Comparison of ENCODE assay signal across 32 cellular contexts in genomic region chrX:130190801-130191200, GRCh38. TPM values are rescaled to one million over a fixed set of nuclear protein-coding genes. Genes with fewer than 3 reads are reported as not detected.
A peak's percentile ranks its signal among the peaks of the same experiment; 100 is the strongest.
DNase-seq lines count a peak whose midpoint lies in the region; ATAC-seq and TF ChIP-seq lines count a peak whose summit lies in the region.
"Had no signal": no experiment of that assay in that cellular context is flagged by ENCODE, and none has a peak within 500 bp of the region (broad histone marks: within the 10 kb centered on the region; RNA-seq: fewer than 3 reads in every experiment).

No MANE protein-coding gene starts in this region.

- H2AFZ ChIP-seq in neuronal stem cell (ENCODE audit: low read length) (no peak overlapping the region), trophoblast cell (ENCODE audit: insufficient read depth, low read length, poor library complexity) (no peak overlapping the region)

- H2BK12ac ChIP-seq in neuronal stem cell (ENCODE audit: low read length) (peak overlapping the region; percentile 10), trophoblast cell (ENCODE audit: low read length) (no peak overlapping the region)

- no peak overlapping the region for H4K8ac ChIP-seq in neuronal stem cell (ENCODE audit: low read depth, low read length)
- H4K8ac ChIP-seq in trophoblast cell (ENCODE audit: low read depth, low read length): no peak overlapping the region

- H2BK120ac ChIP-seq in neuronal stem cell (ENCODE audit: low read depth, low read length) (no peak overlapping the region), trophoblast cell (ENCODE audit: insufficient read depth, low read length, poor library complexity) (no peak overlapping the region)

- no peak for TF ChIP-seq POLR2A in sigmoid colon (IDR thresholded peaks at IDR 0.05)

- no peaks in the 10 kb centered on the region for H3K4me1 ChIP-seq in neuronal stem cell (ENCODE audit: control insufficient read depth in 2 of 2, insufficient read depth in 1 of 2, low read depth in 1 of 2, low read length in 2 of 2)
- peaks cover 7% of the 10 kb centered on the region in 2 experiments for H3K4me1 ChIP-seq in trophoblast cell (ENCODE audit: control insufficient read depth in 1 of 2, insufficient read depth in 2 of 2, low read length in 2 of 2)
- no peaks in the 10 kb centered on the region for H3K4me1 ChIP-seq in sigmoid colon
- no peaks in the 10 kb centered on the region for H3K4me1 ChIP-seq in foreskin keratinocyte
- H3K4me1 ChIP-seq: A549, BE2C, Caco-2 had no signal

- DNase-seq in neuronal stem cell (ENCODE audit: low spot score) (no peak), trophoblast cell (no peak), sigmoid colon (peak; percentile 40), foreskin keratinocyte (no peak)
- DNase-seq in effector CD8-positive, alpha-beta T cell (lab: John Stamatoyannopoulos, UW): no peak
- DNase-seq in effector CD4-positive, alpha-beta T cell: no peak
- DNase-seq: 8988T; ACHN; AML-193; BE2C; C1 segment of cervical spinal cord; Caco-2; Calu3; CD4-positive, alpha-beta memory T cell; CD4-positive, alpha-beta T cell; CD4-positive, CD25-positive, alpha-beta regulatory T cell; CD8-positive, alpha-beta memory T cell; CD8-positive, alpha-beta T cell; COR-L47; DMS 273 treated with DMSO at 0.1 percent for 48 hours; DMS153; DMS53; DMS79; DMS79 treated with DMSO at 0.1 percent for 48 hours; DND-41; EL had no signal

- H3K18ac ChIP-seq in neuronal stem cell (ENCODE audit: low read length) (no peak overlapping the region), trophoblast cell (ENCODE audit: low read length) (no peak overlapping the region)

- no peak overlapping the region for H3K4me2 ChIP-seq in neuronal stem cell (ENCODE audit: insufficient read depth, low read length, poor library complexity, severe bottlenecking)
- H3K4me2 ChIP-seq in trophoblast cell (ENCODE audit: low read length): no peak overlapping the region
- H3K4me2 ChIP-seq: A549; BLaER1; BLaER1 treated with 17β-estradiol and CSF1 and Interleukin-3, amounts not matched to agents 10 nM and 100 nM had no signal

- H3K36me3 ChIP-seq in neuronal stem cell (replicated peaks in 1 of 2; ENCODE audit: control insufficient read depth in 2 of 2, insufficient read depth in 2 of 2, low read length in 2 of 2) (no peaks in the 10 kb centered on the region), trophoblast cell (ENCODE audit: control insufficient read depth in 1 of 2, insufficient read depth in 2 of 2, low read length in 2 of 2) (no peaks in the 10 kb centered on the region), sigmoid colon (no peaks in the 10 kb centered on the region)
- H3K36me3 ChIP-seq: BE2C; BLaER1; BLaER1 treated with 17β-estradiol and CSF1 and Interleukin-3, amounts not matched to agents 10 nM and 100 nM had no signal

- no peaks in the 10 kb centered on the region for H3K79me2 ChIP-seq in trophoblast cell (ENCODE audit: control insufficient read depth, insufficient read depth, low read length, poor library complexity)

- H4K12ac ChIP-seq in trophoblast cell (ENCODE audit: low read depth, low read length): no peak overlapping the region

- no peaks in the 10 kb centered on the region for H3K9me3 ChIP-seq in neuronal stem cell (replicated peaks in 1 of 2; ENCODE audit: control insufficient read depth in 2 of 2, insufficient read depth in 1 of 2, low read depth in 1 of 2, low read length in 2 of 2)
- no peaks in the 10 kb centered on the region for H3K9me3 ChIP-seq in trophoblast cell (ENCODE audit: insufficient read depth, low read depth, low read length)
- H3K9me3 ChIP-seq in sigmoid colon: no peaks in the 10 kb centered on the region
- H3K9me3 ChIP-seq: A549; BE2C; BLaER1; BLaER1 treated with 17β-estradiol and CSF1 and Interleukin-3, amounts not matched to agents 10 nM and 100 nM; Caco-2 had no signal

- H2BK5ac ChIP-seq in neuronal stem cell (ENCODE audit: low read length) (no peak overlapping the region), trophoblast cell (ENCODE audit: low read depth, low read length, poor library complexity) (no peak overlapping the region)

- TF ChIP-seq CTCF in sigmoid colon (IDR thresholded peaks at IDR 0.05): no peak
- TF ChIP-seq CTCF in foreskin keratinocyte (conservative IDR thresholded peaks at IDR 0.05): no peak

- no peak overlapping the region for H3K4me3 ChIP-seq in neuronal stem cell (ENCODE audit: low read length in 2 of 2)
- H3K4me3 ChIP-seq in trophoblast cell (ENCODE audit: low read depth, low read length): no peak overlapping the region
- H3K4me3 ChIP-seq in sigmoid colon: no peak overlapping the region
- H3K4me3 ChIP-seq: A549; BLaER1; BLaER1 treated with 17β-estradiol and CSF1 and Interleukin-3, amounts not matched to agents 10 nM and 100 nM had no signal

- H4K91ac ChIP-seq in neuronal stem cell (ENCODE audit: low read depth, low read length, poor library complexity) (no peak overlapping the region), trophoblast cell (ENCODE audit: low read depth, low read length) (no peak overlapping the region)

- no peaks in the 10 kb centered on the region for H3K79me1 ChIP-seq in neuronal stem cell (ENCODE audit: low read depth, low read length)
- H3K79me1 ChIP-seq in trophoblast cell (ENCODE audit: low read length): peaks cover 3% of the 10 kb centered on the region

- H3K14ac ChIP-seq in neuronal stem cell (ENCODE audit: low read length) (no peak overlapping the region), trophoblast cell (ENCODE audit: low read length) (no peak overlapping the region)

- no CpG with 5 or more reads among the region's 4 CpGs for WGBS in neuronal stem cell (ENCODE audit: extremely low coverage in 2 of 2, insufficient read length in 2 of 2, insufficient replicate concordance in 1 of 2), 2 donors
- WGBS in trophoblast cell (ENCODE audit: extremely low coverage, insufficient coverage, insufficient read length): no CpG with 5 or more reads among the region's 4 CpGs
- 92 to 93% methylated on average over 4 of the region's 4 CpGs for WGBS in sigmoid colon, 2 donors

- H3K23ac ChIP-seq in neuronal stem cell (ENCODE audit: low read depth, low read length, poor library complexity) (no peak overlapping the region), trophoblast cell (ENCODE audit: low read length) (no peak overlapping the region)

- H3K27ac ChIP-seq in neuronal stem cell (replicated peaks; ENCODE audit: low read length) (no peak overlapping the region), trophoblast cell (ENCODE audit: low read depth, low read length) (no peak overlapping the region), sigmoid colon (no peak overlapping the region), foreskin keratinocyte (no peak overlapping the region)
- H3K27ac ChIP-seq: 22Rv1; A549; BLaER1; BLaER1 treated with 17β-estradiol and CSF1 and Interleukin-3, amounts not matched to agents 10 nM and 100 nM; C4-2B had no signal

- H3K9ac ChIP-seq in neuronal stem cell (ENCODE audit: low read depth, low read length, poor library complexity) (no peak overlapping the region), trophoblast cell (ENCODE audit: low read length) (no peak overlapping the region)
- H3K9ac ChIP-seq: BLaER1; BLaER1 treated with 17β-estradiol and CSF1 and Interleukin-3, amounts not matched to agents 10 nM and 100 nM had no signal

- intact Hi-C loops in sigmoid colon (cut with DNase I): loop anchor here (10.0 kb wide), 1 partner anchor 586 kb away; no protein-coding TSS in a partner anchor

- H3K27me3 ChIP-seq in neuronal stem cell (ENCODE audit: control insufficient read depth in 3 of 3, insufficient read depth in 3 of 3, low read depth in 1 of 3, low read length in 3 of 3) (no peaks in the 10 kb centered on the region), trophoblast cell (ENCODE audit: insufficient read depth, low read length) (no peaks in the 10 kb centered on the region), sigmoid colon (no peaks in the 10 kb centered on the region), foreskin keratinocyte (peaks cover 3% of the 10 kb centered on the region)
- H3K27me3 ChIP-seq: BE2C had no signal

- H2AK5ac ChIP-seq in neuronal stem cell (ENCODE audit: low read depth, low read length) (no peak overlapping the region), trophoblast cell (ENCODE audit: low read length) (peak overlapping the region; percentile 46)

- no peak for ATAC-seq in foreskin keratinocyte
- ATAC-seq: A549; CD8-positive, alpha-beta T cell had no signal

- H2BK15ac ChIP-seq in neuronal stem cell (ENCODE audit: low read length): no peak overlapping the region

- no peak for TF ChIP-seq EP300 in sigmoid colon (IDR thresholded peaks at IDR 0.05)

- H3K4ac ChIP-seq in neuronal stem cell (ENCODE audit: low read length): no peak overlapping the region
- no peak overlapping the region for H3K4ac ChIP-seq in trophoblast cell (ENCODE audit: low read depth, low read length)

RNA-seq across cellular contexts. Expression of gene RAB33A, which starts 19.0 kb away (rescaled TPM):
- polyA plus RNA-seq in neuronal stem cell (2013, experiment 1 of 2): 8.7 TPM
- 8.7 TPM for polyA plus RNA-seq in neuronal stem cell (2013, experiment 2 of 2)
- 1.0 and 1.1 TPM in 2 replicates for polyA plus RNA-seq in trophoblast cell (2013)
- 1 to 10 TPM in 2 of 4 donors, not detected in 2; 1.2 to 1.3 TPM for total RNA-seq in sigmoid colon
- polyA plus RNA-seq in sigmoid colon: 1 to 10 TPM in 2 of 3 donors, not detected in 1; 1.2 to 3.8 TPM
- 0.10 TPM in 1 of 2 replicates, not detected in the other for total RNA-seq in foreskin keratinocyte
- 0.10 and 0.16 TPM in 2 replicates for polyA plus RNA-seq in foreskin keratinocyte
- total RNA-seq: A172, Caco-2, Calu3 had no signal

RNA-seq across cellular contexts. Expression of gene AIFM1, which starts 25.2 kb away (rescaled TPM):
- 29.1 TPM for polyA plus RNA-seq in neuronal stem cell (2013, experiment 1 of 2)
- polyA plus RNA-seq in neuronal stem cell (2013, experiment 2 of 2): 28.9 TPM
- polyA plus RNA-seq in trophoblast cell (2013): 25.7 and 25.9 TPM in 2 replicates
- total RNA-seq in sigmoid colon (10 to 100 TPM in 3 of 4 donors, 1 to 10 TPM in 1; 9.7 to 19.8 (median 14.2) TPM), foreskin keratinocyte (35.7 and 37.9 TPM in 2 replicates)
- polyA plus RNA-seq in sigmoid colon (10 to 100 TPM; 27.0 to 55.9 (median 47.4) TPM), foreskin keratinocyte (37.7 and 38.0 TPM in 2 replicates)
